In the genomic region with DNA sequence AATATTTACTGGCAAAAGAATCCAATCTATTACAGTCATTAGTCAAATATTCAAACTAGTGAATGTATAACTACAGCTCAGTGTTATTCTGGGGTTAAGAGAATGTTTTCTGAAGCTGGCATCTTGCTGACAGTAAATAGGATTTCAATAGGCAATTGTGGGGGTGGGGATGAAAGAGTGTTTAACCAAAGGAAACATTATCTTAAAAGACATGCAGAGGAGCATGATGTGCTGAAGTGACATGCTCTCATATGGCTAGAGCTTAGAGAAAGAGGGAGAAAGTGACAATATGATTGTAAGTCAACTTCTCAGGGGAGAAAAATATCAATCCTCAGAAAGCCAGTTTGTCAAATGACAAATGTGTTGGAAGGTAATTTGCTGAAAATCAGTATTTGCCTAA, we compare ENCODE assay signal across 23 cellular contexts.
"Had no signal": no experiment of that assay in that cellular context is flagged by ENCODE, and none has a peak within 500 bp of the region (broad histone marks: within the 10 kb centered on the region; RNA-seq: fewer than 3 reads in every experiment).

No MANE protein-coding gene starts in this region.

- H3K27ac ChIP-seq: coronary artery, dorsolateral prefrontal cortex, esophagus muscularis mucosa, foreskin keratinocyte, gastroesophageal sphincter, heart left ventricle, hepatocyte, left lung, lower lobe of right lung had no signal

- H3K4me1 ChIP-seq: esophagus muscularis mucosa, foreskin keratinocyte, gastroesophageal sphincter, left lung, lower lobe of right lung had no signal

- DNase-seq: dermis blood vessel endothelial cell; dorsolateral prefrontal cortex; effector CD4-positive, alpha-beta T cell; effector memory CD4-positive, alpha-beta T cell; foreskin keratinocyte; heart left ventricle; hypothalamus; immature natural killer cell; islet precursor cell; kidney; left cardiac atrium; left ventricle myocardium superior; lower lobe of right lung; mesenchymal stem cell; mucosa of descending colon had no signal

- H3K27me3 ChIP-seq: dorsolateral prefrontal cortex, esophagus muscularis mucosa, foreskin keratinocyte, gastroesophageal sphincter, heart left ventricle, hepatocyte, left lung had no signal

- H3K4me3 ChIP-seq: coronary artery, dorsolateral prefrontal cortex, esophagus muscularis mucosa, gastroesophageal sphincter, heart left ventricle, hepatocyte, left lung, lower lobe of right lung, mucosa of descending colon had no signal

- H3K4me2 ChIP-seq: hepatocyte had no signal

- H3K9me3 ChIP-seq: esophagus muscularis mucosa had no signal

- H3K36me3 ChIP-seq: esophagus muscularis mucosa, gastroesophageal sphincter, heart left ventricle, left lung, lower lobe of right lung had no signal

- H2AFZ ChIP-seq: hepatocyte had no signal

- FAIRE-seq: colon, endothelial cell of umbilical vein, frontal cortex had no signal

- H3K79me2 ChIP-seq: hepatocyte had no signal

- ATAC-seq: foreskin keratinocyte, gastroesophageal sphincter, heart left ventricle, left cardiac atrium, left lung, left ventricle myocardium superior, lower lobe of right lung, mucosa of descending colon had no signal
